1 cellular context compared by ENCODE assay signal in the genomic region with DNA sequence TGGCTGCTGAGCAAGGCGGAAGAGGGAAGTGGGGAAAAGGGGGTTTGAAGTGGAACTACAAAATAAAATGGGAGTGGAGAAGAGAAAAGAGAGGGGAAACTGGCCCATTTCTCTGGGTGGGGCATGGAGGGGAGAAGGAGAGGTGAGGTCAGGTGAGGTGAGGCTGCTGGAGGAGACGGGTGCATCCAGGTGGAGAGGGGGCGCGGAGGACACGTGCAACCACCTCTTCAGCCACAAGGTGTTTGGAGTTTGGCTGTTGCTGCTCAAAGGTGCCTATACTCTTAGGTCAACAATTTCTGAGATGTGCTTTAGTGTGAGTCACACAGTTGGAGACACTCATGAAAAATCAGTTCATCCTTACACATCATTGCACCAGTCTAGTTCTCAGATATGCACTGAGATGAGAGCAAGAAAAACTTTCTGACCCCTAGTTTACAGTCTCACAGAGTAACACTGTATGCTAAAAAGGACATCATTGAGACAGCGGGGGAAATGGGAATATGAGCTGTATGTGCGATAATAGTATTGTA.
TF ChIP-seq lines count a peak whose summit lies in the region.

No MANE protein-coding gene starts in this region.

TF ChIP-seq in K562, 482 proteins besides CTCF, POLR2A, EP300 and RAD21:
- no peak for TF ChIP-seq ZNF561 (CRISPR knock-in tag; conservative IDR thresholded peaks at IDR 0.05)
- no peak for TF ChIP-seq SMARCA5 (IDR thresholded peaks at IDR 0.05)
- TF ChIP-seq, protein P1, sequence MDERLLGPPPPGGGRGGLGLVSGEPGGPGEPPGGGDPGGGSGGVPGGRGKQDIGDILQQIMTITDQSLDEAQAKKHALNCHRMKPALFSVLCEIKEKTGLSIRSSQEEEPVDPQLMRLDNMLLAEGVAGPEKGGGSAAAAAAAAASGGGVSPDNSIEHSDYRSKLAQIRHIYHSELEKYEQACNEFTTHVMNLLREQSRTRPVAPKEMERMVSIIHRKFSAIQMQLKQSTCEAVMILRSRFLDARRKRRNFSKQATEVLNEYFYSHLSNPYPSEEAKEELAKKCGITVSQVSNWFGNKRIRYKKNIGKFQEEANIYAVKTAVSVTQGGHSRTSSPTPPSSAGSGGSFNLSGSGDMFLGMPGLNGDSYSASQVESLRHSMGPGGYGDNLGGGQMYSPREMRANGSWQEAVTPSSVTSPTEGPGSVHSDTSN (CRISPR knock-in tag; IDR thresholded peaks at IDR 0.05; ENCODE audit: low read depth) = no peak
- TF ChIP-seq, protein P1 (tag; conservative IDR thresholded peaks at IDR 0.05; ENCODE audit: low read depth) = no peak
- TF ChIP-seq JUNB (CRISPR knock-in tag; conservative IDR thresholded peaks at IDR 0.05) = no peak
- TF ChIP-seq SRSF9 (IDR thresholded peaks at IDR 0.05; ENCODE audit: borderline replicate concordance, low read depth, low read length) = no peak
- no peak for TF ChIP-seq CBFA2T3 (IDR thresholded peaks at IDR 0.05)
- no peak for TF ChIP-seq ETV5 (CRISPR knock-in tag; IDR thresholded peaks at IDR 0.05; ENCODE audit: low read depth)
- peak; percentile 38; the same call in 1 of the 2 replicates for TF ChIP-seq JUN (IDR thresholded peaks at IDR 0.05; ENCODE audit: borderline replicate concordance, low read depth, low read length)
- TF ChIP-seq JUN (CRISPR knock-in tag; IDR thresholded peaks at IDR 0.05; ENCODE audit: borderline replicate concordance) = no peak
- TF ChIP-seq, protein P2, sequence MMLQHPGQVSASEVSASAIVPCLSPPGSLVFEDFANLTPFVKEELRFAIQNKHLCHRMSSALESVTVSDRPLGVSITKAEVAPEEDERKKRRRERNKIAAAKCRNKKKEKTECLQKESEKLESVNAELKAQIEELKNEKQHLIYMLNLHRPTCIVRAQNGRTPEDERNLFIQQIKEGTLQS (IDR thresholded peaks at IDR 0.05) = peak; percentile 53; the same call in 1 of the 2 replicates
- TF ChIP-seq, protein P2 (CRISPR knock-in tag; conservative IDR thresholded peaks at IDR 0.05) = no peak
- TF ChIP-seq, protein P3, sequence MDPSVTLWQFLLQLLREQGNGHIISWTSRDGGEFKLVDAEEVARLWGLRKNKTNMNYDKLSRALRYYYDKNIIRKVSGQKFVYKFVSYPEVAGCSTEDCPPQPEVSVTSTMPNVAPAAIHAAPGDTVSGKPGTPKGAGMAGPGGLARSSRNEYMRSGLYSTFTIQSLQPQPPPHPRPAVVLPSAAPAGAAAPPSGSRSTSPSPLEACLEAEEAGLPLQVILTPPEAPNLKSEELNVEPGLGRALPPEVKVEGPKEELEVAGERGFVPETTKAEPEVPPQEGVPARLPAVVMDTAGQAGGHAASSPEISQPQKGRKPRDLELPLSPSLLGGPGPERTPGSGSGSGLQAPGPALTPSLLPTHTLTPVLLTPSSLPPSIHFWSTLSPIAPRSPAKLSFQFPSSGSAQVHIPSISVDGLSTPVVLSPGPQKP (CRISPR knock-in tag; IDR thresholded peaks at IDR 0.05) = no peak
- TF ChIP-seq TAF15 (IDR thresholded peaks at IDR 0.05; ENCODE audit: low read depth, low read length) = no peak
- peak; percentile 60; the same call in 1 of the 2 replicates for TF ChIP-seq ZEB2 (IDR thresholded peaks at IDR 0.05)
- TF ChIP-seq JUND (IDR thresholded peaks at IDR 0.05; ENCODE audit: borderline replicate concordance, low read depth, low read length) = peak; percentile 19; the same call in 1 of the 2 replicates
- TF ChIP-seq JUND (tag; IDR thresholded peaks at IDR 0.05; ENCODE audit: borderline replicate concordance, low read depth, low read length) = no peak
- no peak for TF ChIP-seq NFE2 (IDR thresholded peaks at IDR 0.05; ENCODE audit: low read depth)
- TF ChIP-seq ZBTB7A (IDR thresholded peaks at IDR 0.05; ENCODE audit: borderline replicate concordance, control insufficient read depth, low read depth, low read length) = no peak
- TF ChIP-seq HMG20B (CRISPR knock-in tag; IDR thresholded peaks at IDR 0.05) = no peak
- no peak for TF ChIP-seq PCBP1 (IDR thresholded peaks at IDR 0.05; ENCODE audit: low read depth, low read length, poor library complexity, severe bottlenecking)
- TF ChIP-seq SMARCC2 (IDR thresholded peaks at IDR 0.05; ENCODE audit: low read depth) = no peak
- TF ChIP-seq PHF20 (IDR thresholded peaks at IDR 0.05; ENCODE audit: partially characterized antibody) = no peak
- TF ChIP-seq RFX7 (CRISPR knock-in tag; IDR thresholded peaks at IDR 0.05) = no peak
- TF ChIP-seq, protein P4, sequence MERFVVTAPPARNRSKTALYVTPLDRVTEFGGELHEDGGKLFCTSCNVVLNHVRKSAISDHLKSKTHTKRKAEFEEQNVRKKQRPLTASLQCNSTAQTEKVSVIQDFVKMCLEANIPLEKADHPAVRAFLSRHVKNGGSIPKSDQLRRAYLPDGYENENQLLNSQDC (CRISPR knock-in tag; IDR thresholded peaks at IDR 0.05) = no peak
- TF ChIP-seq HNRNPLL (IDR thresholded peaks at IDR 0.05; ENCODE audit: low read depth, low read length, poor library complexity, severe bottlenecking) = no peak
- no peak for TF ChIP-seq CBX3 (IDR thresholded peaks at IDR 0.05; ENCODE audit: borderline replicate concordance in 1 of 2, low read length in 2 of 2)
- no peak for TF ChIP-seq TCF3 (CRISPR knock-in tag; IDR thresholded peaks at IDR 0.05)
- TF ChIP-seq HNRNPUL1 (IDR thresholded peaks at IDR 0.05; ENCODE audit: low read length) = no peak
- TF ChIP-seq SUPT5H (IDR thresholded peaks at IDR 0.05) = no peak
- 0 out of 2 replicates have a peak, but pooled peaks have one; percentile 24 for TF ChIP-seq FOSL1 (tag; conservative IDR thresholded peaks at IDR 0.05)
- TF ChIP-seq SRSF1 (IDR thresholded peaks at IDR 0.05; ENCODE audit: low read depth, low read length) = no peak
- TF ChIP-seq CEBPG (CRISPR knock-in tag; IDR thresholded peaks at IDR 0.05) = peak; percentile 35; the same call in 1 of the 2 replicates
- TF ChIP-seq CEBPG (tag; conservative IDR thresholded peaks at IDR 0.05 in 1 of 2, IDR thresholded peaks at IDR 0.05 in 1 of 2) = peak in 1 of 2 experiments; percentile 67; a peak in 1 of 4 replicates
- no peak for TF ChIP-seq SRSF7 (optimal IDR thresholded peaks at IDR 0.05; ENCODE audit: low read depth, low read length)
- TF ChIP-seq, protein P5, sequence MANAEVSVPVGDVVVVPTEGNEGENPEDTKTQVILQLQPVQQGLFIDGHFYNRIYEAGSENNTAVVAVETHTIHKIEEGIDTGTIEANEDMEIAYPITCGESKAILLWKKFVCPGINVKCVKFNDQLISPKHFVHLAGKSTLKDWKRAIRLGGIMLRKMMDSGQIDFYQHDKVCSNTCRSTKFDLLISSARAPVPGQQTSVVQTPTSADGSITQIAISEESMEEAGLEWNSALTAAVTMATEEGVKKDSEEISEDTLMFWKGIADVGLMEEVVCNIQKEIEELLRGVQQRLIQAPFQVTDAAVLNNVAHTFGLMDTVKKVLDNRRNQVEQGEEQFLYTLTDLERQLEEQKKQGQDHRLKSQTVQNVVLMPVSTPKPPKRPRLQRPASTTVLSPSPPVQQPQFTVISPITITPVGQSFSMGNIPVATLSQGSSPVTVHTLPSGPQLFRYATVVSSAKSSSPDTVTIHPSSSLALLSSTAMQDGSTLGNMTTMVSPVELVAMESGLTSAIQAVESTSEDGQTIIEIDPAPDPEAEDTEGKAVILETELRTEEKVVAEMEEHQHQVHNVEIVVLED (CRISPR knock-in tag; IDR thresholded peaks at IDR 0.05) = no peak
- TF ChIP-seq, protein P6, sequence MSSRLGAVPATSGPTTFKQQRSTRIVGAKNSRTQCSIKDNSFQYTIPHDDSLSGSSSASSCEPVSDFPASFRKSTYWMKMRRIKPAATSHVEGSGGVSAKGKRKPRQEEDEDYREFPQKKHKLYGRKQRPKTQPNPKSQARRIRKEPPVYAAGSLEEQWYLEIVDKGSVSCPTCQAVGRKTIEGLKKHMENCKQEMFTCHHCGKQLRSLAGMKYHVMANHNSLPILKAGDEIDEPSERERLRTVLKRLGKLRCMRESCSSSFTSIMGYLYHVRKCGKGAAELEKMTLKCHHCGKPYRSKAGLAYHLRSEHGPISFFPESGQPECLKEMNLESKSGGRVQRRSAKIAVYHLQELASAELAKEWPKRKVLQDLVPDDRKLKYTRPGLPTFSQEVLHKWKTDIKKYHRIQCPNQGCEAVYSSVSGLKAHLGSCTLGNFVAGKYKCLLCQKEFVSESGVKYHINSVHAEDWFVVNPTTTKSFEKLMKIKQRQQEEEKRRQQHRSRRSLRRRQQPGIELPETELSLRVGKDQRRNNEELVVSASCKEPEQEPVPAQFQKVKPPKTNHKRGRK (tag; IDR thresholded peaks at IDR 0.05) = no peak
